9 cellular contexts compared by ENCODE assay signal in genomic region chr9:110116543-110116885, GRCh38.
A peak's percentile ranks its signal among the peaks of the same experiment; 100 is the strongest.
DNase-seq lines count a peak whose midpoint lies in the region; ATAC-seq, FAIRE-seq and TF ChIP-seq lines count a peak whose summit lies in the region.
"Had no signal": no experiment of that assay in that cellular context is flagged by ENCODE, and none has a peak within 500 bp of the region (broad histone marks: within the 10 kb centered on the region; RNA-seq: fewer than 3 reads in every experiment).

No MANE protein-coding gene starts in this region.

- H3K9me3 Mint-ChIP-seq in astrocyte (ENCODE audit: unreplicated experiment) = no peaks in the 10 kb centered on the region
- H3K9me3 Mint-ChIP-seq: endodermal cell had no signal

- no peak overlapping the region for H3K4me3 Mint-ChIP-seq in astrocyte (ENCODE audit: unreplicated experiment)
- H3K4me3 Mint-ChIP-seq: endodermal cell had no signal

- no peak overlapping the region for H2AFZ ChIP-seq in IMR-90 (replicated peaks; ENCODE audit: low read length, poor library complexity)
- H2AFZ ChIP-seq in astrocyte (ENCODE audit: low read depth, low read length) = no peak overlapping the region
- no peak overlapping the region for H2AFZ ChIP-seq in keratinocyte (ENCODE audit: control insufficient read depth, low read length)

- H3K9me1 ChIP-seq in IMR-90 (ENCODE audit: insufficient read depth, low read length) (peaks cover 36% of the 10 kb centered on the region), keratinocyte (ENCODE audit: control insufficient read depth, extremely low read depth, insufficient read depth, low read length) (peaks cover 3% of the 10 kb centered on the region)

- peaks cover 28% of the 10 kb centered on the region for H3K4me1 ChIP-seq in IMR-90 (ENCODE audit: control insufficient read depth, insufficient read depth, low read length)
- H3K4me1 ChIP-seq in astrocyte (ENCODE audit: insufficient read depth, low read length) = peaks cover 26% of the 10 kb centered on the region
- H3K4me1 ChIP-seq in keratinocyte (ENCODE audit: control insufficient read depth, extremely low read depth, insufficient read depth, low read length) = peaks cover 45% of the 10 kb centered on the region
- peaks cover 5 to 22% (median 12%) of the 10 kb centered on the region in 4 donors for H3K4me1 ChIP-seq in transverse colon
- H3K4me1 ChIP-seq in stomach = peaks cover 0 to 22% (median 18%) of the 10 kb centered on the region in 4 donors

- no peak overlapping the region for H2BK15ac ChIP-seq in IMR-90 (ENCODE audit: low read depth, low read length)

- no peak overlapping the region; the same call in 1 of the 2 replicates for H2AK5ac ChIP-seq in IMR-90 (ENCODE audit: low read depth, low read length)

- H3K27me3 Mint-ChIP-seq in astrocyte (ENCODE audit: low read depth, unreplicated experiment) = no peaks in the 10 kb centered on the region

- WGBS in IMR-90 (ENCODE audit: extremely low coverage in 2 of 2, insufficient read length in 1 of 2), 2 experiments = no CpG with 5 or more reads among the region's 3 CpGs
- 59 to 68% methylated on average over 3 of the region's 3 CpGs for WGBS in transverse colon (ENCODE audit: low coverage in 1 of 2), 2 donors
- 59 to 73% (median 66%) methylated on average over 3 of the region's 3 CpGs for WGBS in stomach, 5 donors

- 0 out of 2 replicates have a peak overlapping the region, but pooled peaks have one; percentile 16 for H2BK120ac ChIP-seq in IMR-90 (ENCODE audit: low read depth, low read length)

- H3K27ac ChIP-seq in IMR-90 (ENCODE audit: insufficient read depth, low read length) (peak overlapping the region; percentile 80; the same call in 1 of the 2 replicates), astrocyte (ENCODE audit: low read depth, low read length) (peak overlapping the region; percentile 80), keratinocyte (ENCODE audit: control insufficient read depth, insufficient read depth, low read length) (peak overlapping the region; percentile 56), transverse colon (peak overlapping the region in 2 of 4 donors; percentile 4 to 43), stomach (peak overlapping the region in 1 of 5 donors; percentile 47)

- peak overlapping the region; percentile 30; the same call in 1 of the 2 replicates for H3K18ac ChIP-seq in IMR-90 (ENCODE audit: low read depth, low read length)

- H3K23ac ChIP-seq in IMR-90 (ENCODE audit: low read depth, low read length) = 0 out of 2 replicates have a peak overlapping the region, but pooled peaks have one; percentile 31

- H2BK20ac ChIP-seq in IMR-90 (ENCODE audit: low read depth, low read length) = no peak overlapping the region

- H4K20me1 ChIP-seq in IMR-90 (ENCODE audit: insufficient read depth, low read length) = peaks cover 72% of the 10 kb centered on the region
- H4K20me1 ChIP-seq in astrocyte (ENCODE audit: insufficient read depth, low read length) = peaks cover 62% of the 10 kb centered on the region
- peaks cover 17% of the 10 kb centered on the region for H4K20me1 ChIP-seq in keratinocyte (ENCODE audit: control insufficient read depth, extremely low read depth, insufficient read depth, low read length)

- no peak overlapping the region for H4K8ac ChIP-seq in IMR-90 (ENCODE audit: low read depth in 2 of 2, low read length in 2 of 2)

- no peak overlapping the region for H2AK9ac ChIP-seq in IMR-90 (replicated peaks; ENCODE audit: low read depth, low read length, poor library complexity)

- no peak overlapping the region for H4K91ac ChIP-seq in IMR-90 (ENCODE audit: insufficient read depth, low read depth, low read length)

- POLR2A ChIA-PET in IMR-90 (lab: Charles Lee; ENCODE audit: unreplicated experiment) = interaction anchor here (0.9 kb wide), 1 partner anchor 9 kb away, joined by 3 read pairs; no protein-coding TSS in a partner anchor

- peak overlapping the region; percentile 98 for H3K27ac Mint-ChIP-seq in astrocyte (ENCODE audit: unreplicated experiment)
- H3K27ac Mint-ChIP-seq: endodermal cell had no signal

- BruUV-seq in IMR-90 (replicated peaks; lab: Mats Ljungman, UMichigan) = no TSS peak

- no peak overlapping the region for H3K4me3 ChIP-seq in IMR-90 (ENCODE audit: insufficient read depth, low read depth, low read length)
- no peak overlapping the region for H3K4me3 ChIP-seq in astrocyte (ENCODE audit: insufficient read depth, low read depth, low read length)
- no peak overlapping the region for H3K4me3 ChIP-seq in keratinocyte (ENCODE audit: control insufficient read depth in 2 of 3, extremely low read depth in 1 of 3, insufficient read depth in 2 of 3, low read depth in 1 of 3, low read length in 3 of 3)
- H3K4me3 ChIP-seq in transverse colon = no peak overlapping the region
- no peak overlapping the region for H3K4me3 ChIP-seq in stomach

- H3K27me3 ChIP-seq in IMR-90 (ENCODE audit: control insufficient read depth, insufficient read depth, low read length) (no peaks in the 10 kb centered on the region), astrocyte (ENCODE audit: insufficient read depth, low read length) (no peaks in the 10 kb centered on the region), keratinocyte (ENCODE audit: control insufficient read depth, extremely low read depth, insufficient read depth, low read length) (no peaks in the 10 kb centered on the region), transverse colon (no peaks in the 10 kb centered on the region), stomach (no peaks in the 10 kb centered on the region)

- intact Hi-C loops in IMR-90 (cut with micrococcal nuclease) (no loop called here), transverse colon (cut with DNase I; ENCODE audit: low total_unique reads) (no loop called here), stomach (cut with DNase I; ENCODE audit: low total_unique reads) (no loop called here)

- H3K9me3 ChIP-seq in IMR-90 (ENCODE audit: control insufficient read depth, insufficient read depth, low read length) (no peaks in the 10 kb centered on the region), astrocyte (ENCODE audit: insufficient read depth, low read depth, low read length) (no peaks in the 10 kb centered on the region), keratinocyte (ENCODE audit: control insufficient read depth, low read depth, low read length) (no peaks in the 10 kb centered on the region), transverse colon (no peaks in the 10 kb centered on the region), stomach (no peaks in the 10 kb centered on the region)

- no peak for TF ChIP-seq RAD21 in IMR-90 (IDR thresholded peaks at IDR 0.05; ENCODE audit: low read length)

- DNase-seq in IMR-90 = peak; percentile 99
- peak; percentile 85 for DNase-seq in astrocyte (ENCODE audit: low read depth)
- DNase-seq in keratinocyte (ENCODE audit: low read depth, low spot score) = no peak
- no peak for DNase-seq in transverse colon
- no peak for DNase-seq in stimulated activated naive CD4-positive, alpha-beta T cell (lab: John Stamatoyannopoulos, UW)
- no peak for DNase-seq in DMS 273 treated with DMSO at 0.1 percent for 48 hours (lab: John Stamatoyannopoulos, UW)
- no peak for DNase-seq in stomach
- DNase-seq: endodermal cell, substantia nigra had no signal

- TF ChIP-seq CTCF in IMR-90 (conservative IDR thresholded peaks at IDR 0.05; ENCODE audit: low read depth, low read length) (no peak), astrocyte (IDR thresholded peaks at IDR 0.05; ENCODE audit: insufficient read depth, low read depth, low read length) (no peak), keratinocyte (optimal IDR thresholded peaks at IDR 0.05 in 1 of 3, IDR thresholded peaks at IDR 0.05 in 1 of 3, conservative IDR thresholded peaks at IDR 0.05 in 1 of 3; ENCODE audit: extremely low read depth in 1 of 3, insufficient read depth in 2 of 3, low read length in 3 of 3) (no peak), transverse colon (IDR thresholded peaks at IDR 0.05) (no peak), stomach (IDR thresholded peaks at IDR 0.05) (no peak)

- no peak overlapping the region for H4K5ac ChIP-seq in IMR-90 (ENCODE audit: low read depth, low read length)

- no peak overlapping the region for H3K9ac ChIP-seq in IMR-90 (ENCODE audit: low read depth, low read length)
- H3K9ac ChIP-seq in astrocyte (ENCODE audit: low read length) = peak overlapping the region; percentile 0
- H3K9ac ChIP-seq in keratinocyte (ENCODE audit: control insufficient read depth, extremely low read depth, insufficient read depth, low read length) = peak overlapping the region; percentile 13

- H3K4me2 ChIP-seq in IMR-90 (ENCODE audit: low read depth, low read length) (peak overlapping the region; percentile 19; the same call in 1 of the 2 replicates), astrocyte (ENCODE audit: low read length) (peak overlapping the region; percentile 62), keratinocyte (ENCODE audit: control insufficient read depth, extremely low read depth, insufficient read depth, low read depth, low read length) (peak overlapping the region; percentile 67)

- H3K79me2 ChIP-seq in astrocyte (ENCODE audit: insufficient read depth, low read length) = peaks cover 96% of the 10 kb centered on the region
- H3K79me2 ChIP-seq in keratinocyte (ENCODE audit: control insufficient read depth, insufficient read depth, low read length) = peaks cover 88% of the 10 kb centered on the region

- H3K36me3 Mint-ChIP-seq in astrocyte (ENCODE audit: low read depth, unreplicated experiment) = peaks cover 12% of the 10 kb centered on the region

- CTCF ChIA-PET in IMR-90 (lab: Yijun Ruan, JAX) = interaction anchor here (0.6 kb wide), 2 partner anchors 28 to 496 kb away, joined by 3 read pairs; no protein-coding TSS in a partner anchor

- peak; percentile 49 for TF ChIP-seq EP300 in transverse colon (IDR thresholded peaks at IDR 0.05; ENCODE audit: low read depth)
- TF ChIP-seq EP300 in stomach (IDR thresholded peaks at IDR 0.05) = no peak

- H3K4me1 Mint-ChIP-seq in astrocyte (ENCODE audit: low read depth, unreplicated experiment) = peaks cover 51% of the 10 kb centered on the region

- no peak for TF ChIP-seq POLR2A in IMR-90 (IDR thresholded peaks at IDR 0.05; ENCODE audit: low read depth, low read length)
- no peak for TF ChIP-seq POLR2A in transverse colon (IDR thresholded peaks at IDR 0.05)
- TF ChIP-seq POLR2A in stomach (IDR thresholded peaks at IDR 0.05) = no peak

- no peak overlapping the region for H3K14ac ChIP-seq in IMR-90 (replicated peaks; ENCODE audit: low read depth, low read length)

- peaks cover 12% of the 10 kb centered on the region for H3K36me3 ChIP-seq in IMR-90 (ENCODE audit: control insufficient read depth, insufficient read depth, low read length)
- no peaks in the 10 kb centered on the region for H3K36me3 ChIP-seq in astrocyte (ENCODE audit: insufficient read depth, low read length)
- peaks cover 0 to 10% of the 10 kb centered on the region in 2 experiments for H3K36me3 ChIP-seq in keratinocyte (ENCODE audit: control insufficient read depth in 2 of 2, extremely low read depth in 1 of 2, insufficient read depth in 2 of 2, low read length in 2 of 2)
- H3K36me3 ChIP-seq in transverse colon = no peaks in the 10 kb centered on the region
- no peaks in the 10 kb centered on the region for H3K36me3 ChIP-seq in stomach

- H3K56ac ChIP-seq in IMR-90 (ENCODE audit: extremely low read depth, insufficient read depth, low read length) = no peak overlapping the region

- peaks cover 26 to 80% of the 10 kb centered on the region in 2 experiments; a peak in 3 of 4 replicates for H3K79me1 ChIP-seq in IMR-90 (ENCODE audit: low read depth in 1 of 2, low read length in 2 of 2)

- in situ Hi-C loops in IMR-90 (cut with MboI; ENCODE audit: low sequenced_read_pairs) = no loop called here
- in situ Hi-C loops in transverse colon (cut with MboI; ENCODE audit: low pct_ligation_motif_present in 1 of 4, low pct_unique_long_range_greater_than_20kb in 1 of 4, low sequenced_read_pairs in 3 of 4) = no loop called here

- FAIRE-seq in astrocyte (lab: Jason Lieb, UNC) = peak; percentile 60
- no peak for FAIRE-seq in keratinocyte (lab: Jason Lieb, UNC)

- no peak overlapping the region for H3K4ac ChIP-seq in IMR-90 (ENCODE audit: low read depth, low read length)

- peak overlapping the region; percentile 91 for H2BK5ac ChIP-seq in IMR-90 (ENCODE audit: low read depth, low read length, poor library complexity, severe bottlenecking)

- dilution Hi-C loops in IMR-90 (cut with HindIII; ENCODE audit: low sequenced_read_pairs, unreplicated experiment) = no loop called here
- dilution Hi-C loops in keratinocyte (cut with MboI; ENCODE audit: extremely low pct_ligation_motif_present, low sequenced_read_pairs) = no loop called here

- ATAC-seq in IMR-90 (ENCODE audit: low read depth) = peak; percentile 21

Comparison
In these comparisons a context has a peak if more than half of its experiments do, and no peak if none do; other contexts are left out.
1. DNase-seq: peak in IMR-90 (single experiment) and astrocyte (single experiment); none in keratinocyte (single experiment), transverse colon (single experiment), stimulated activated naive CD4-positive, alpha-beta T cell (0 of 6), DMS 273 treated with DMSO at 0.1 percent for 48 hours (single experiment) and stomach (single experiment).
2. Peak in every context shown above with its lines, with median percentiles within 50 percentile points of each other: H3K4me2 ChIP-seq.